8 cellular contexts compared by ENCODE assay signal in genomic region chr4:41215155-41215554, GRCh38. TPM values are rescaled to one million over a fixed set of nuclear protein-coding genes. Genes with fewer than 3 reads are reported as not detected.
DNase-seq lines count a peak whose midpoint lies in the region; ATAC-seq and TF ChIP-seq lines count a peak whose summit lies in the region.

No MANE protein-coding gene starts in this region.

- peak overlapping the region; percentile 87 for H3K4me3 Mint-ChIP-seq in activated CD4-positive, alpha-beta T cell treated with anti-CD3 and anti-CD28 coated beads, Interleukin-2, amount 10 ng/mL, durations not matched to agents 24 days and 14 days

- H3K9me3 ChIP-seq in iPS-18a (ENCODE audit: control insufficient read depth, low read depth, low read length) = no peaks in the 10 kb centered on the region
- no peaks in the 10 kb centered on the region for H3K9me3 ChIP-seq in thoracic aorta

- H3K27ac ChIP-seq in VCaP (peak overlapping the region; percentile 98), iPS-18a (ENCODE audit: low read length) (no peak overlapping the region), thoracic aorta (peak overlapping the region; percentile 67 to 94)

- DNase-seq in activated CD4-positive, alpha-beta T cell treated with anti-CD3 and anti-CD28 coated beads, Interleukin-2, amount 10 ng/mL, durations not matched to agents 24 days and 14 days = no peak
- DNase-seq in activated CD4-positive, alpha-beta T cell treated with anti-CD3 and anti-CD28 coated beads, Interleukin-2, amount 50 U/mL, for 48 hours = no peak
- no peak for DNase-seq in thoracic aorta (ENCODE audit: low spot score)
- no peak for DNase-seq in iPS-NIHi7 (ENCODE audit: extremely low spot score)
- DNase-seq in NCI-H2029 (lab: John Stamatoyannopoulos, UW) = no peak

- H3K27me3 Mint-ChIP-seq in activated CD4-positive, alpha-beta T cell treated with anti-CD3 and anti-CD28 coated beads, Interleukin-2, amount 10 ng/mL, durations not matched to agents 24 days and 14 days = peaks cover 63% of the 10 kb centered on the region

- TF ChIP-seq CTCF in VCaP (conservative IDR thresholded peaks at IDR 0.05) = no peak
- no peak for TF ChIP-seq CTCF in thoracic aorta (IDR thresholded peaks at IDR 0.05)

- H3K27ac Mint-ChIP-seq in activated CD4-positive, alpha-beta T cell treated with anti-CD3 and anti-CD28 coated beads, Interleukin-2, amount 10 ng/mL, durations not matched to agents 24 days and 14 days = no peak overlapping the region

- ATAC-seq in thoracic aorta (ENCODE audit: insufficient number of reproducible peaks, low FRiP score, low read depth) (no peak), HG03025 (IDR thresholded peaks at IDR 0.05; ENCODE audit: low FRiP score, unreplicated experiment) (no peak)

- peaks cover 28% of the 10 kb centered on the region for H3K27me3 ChIP-seq in iPS-18a (ENCODE audit: control insufficient read depth, insufficient read depth, low read length)
- H3K27me3 ChIP-seq in thoracic aorta (replicated peaks; ENCODE audit: insufficient read depth) = no peaks in the 10 kb centered on the region

- intact Hi-C loops in activated CD4-positive, alpha-beta T cell treated with anti-CD3 and anti-CD28 coated beads, Interleukin-2, amount 10 ng/mL, durations not matched to agents 24 days and 14 days (cut with micrococcal nuclease) = loop anchor here (2.0 to 5.0 kb wide), 2 partner anchors 42 to 238 kb away; partner anchors contain the start of gene UCHL1

- peak overlapping the region; percentile 31 for H3K9ac ChIP-seq in iPS-18a (ENCODE audit: low read length)

- H3K4me3 ChIP-seq in iPS-18a (ENCODE audit: low read length) (peak overlapping the region; percentile 30), thoracic aorta (no peak overlapping the region)

- H3K36me3 Mint-ChIP-seq in activated CD4-positive, alpha-beta T cell treated with anti-CD3 and anti-CD28 coated beads, Interleukin-2, amount 10 ng/mL, durations not matched to agents 24 days and 14 days (ENCODE audit: low read depth) = no peaks in the 10 kb centered on the region

- H3K9me3 Mint-ChIP-seq in activated CD4-positive, alpha-beta T cell treated with anti-CD3 and anti-CD28 coated beads, Interleukin-2, amount 10 ng/mL, durations not matched to agents 24 days and 14 days = peaks cover 6% of the 10 kb centered on the region

- H3K36me3 ChIP-seq in iPS-18a (ENCODE audit: control insufficient read depth, low read depth, low read length) (no peaks in the 10 kb centered on the region), thoracic aorta (no peaks in the 10 kb centered on the region)

- peaks cover 29% of the 10 kb centered on the region for H3K4me1 ChIP-seq in iPS-18a (ENCODE audit: control insufficient read depth, low read depth, low read length)
- H3K4me1 ChIP-seq in thoracic aorta (ENCODE audit: control insufficient read depth in 1 of 2, low read depth in 2 of 2) = peaks cover 12 to 22% of the 10 kb centered on the region in 2 donors

- peaks cover 27% of the 10 kb centered on the region for H3K4me1 Mint-ChIP-seq in activated CD4-positive, alpha-beta T cell treated with anti-CD3 and anti-CD28 coated beads, Interleukin-2, amount 10 ng/mL, durations not matched to agents 24 days and 14 days

RNA-seq across cellular contexts. Expression of gene APBB2, which starts 0.8 kb away (rescaled TPM):
- 1.6 and 1.7 TPM in 2 replicates for total RNA-seq in activated CD4-positive, alpha-beta T cell treated with anti-CD3 and anti-CD28 coated beads, Interleukin-2, amount 10 ng/mL, durations not matched to agents 24 days and 14 days
- total RNA-seq in thoracic aorta = 100 to 1,000 TPM; 134 to 137 TPM

RNA-seq across cellular contexts. Expression of gene UCHL1, which starts 41.6 kb away (rescaled TPM):
- 0.26 and 0.35 TPM in 2 replicates for total RNA-seq in activated CD4-positive, alpha-beta T cell treated with anti-CD3 and anti-CD28 coated beads, Interleukin-2, amount 10 ng/mL, durations not matched to agents 24 days and 14 days
- 100 to 1,000 TPM in 1 of 2 donors, 10 to 100 TPM in 1; 64.7 to 146 TPM for total RNA-seq in thoracic aorta

Comparison
In these comparisons a context has a peak if more than half of its experiments do, and no peak if none do; other contexts are left out.
1. RNA of gene APBB2, which starts 0.8 kb away (total RNA-seq): 134 to 137 TPM in thoracic aorta; 1.6 to 1.7 TPM in activated CD4-positive, alpha-beta T cell treated with anti-CD3 and anti-CD28 coated beads, Interleukin-2, amount 10 ng/mL, durations not matched to agents 24 days and 14 days; every median in the first group is over 10 times any median in the second.
2. RNA of gene UCHL1, which starts 41.6 kb away (total RNA-seq): 64.7 to 146 TPM in thoracic aorta; 0.26 to 0.35 TPM in activated CD4-positive, alpha-beta T cell treated with anti-CD3 and anti-CD28 coated beads, Interleukin-2, amount 10 ng/mL, durations not matched to agents 24 days and 14 days; every median in the first group is over 10 times any median in the second.